ENCODE assay signal across 2 cellular contexts in the genomic region with DNA sequence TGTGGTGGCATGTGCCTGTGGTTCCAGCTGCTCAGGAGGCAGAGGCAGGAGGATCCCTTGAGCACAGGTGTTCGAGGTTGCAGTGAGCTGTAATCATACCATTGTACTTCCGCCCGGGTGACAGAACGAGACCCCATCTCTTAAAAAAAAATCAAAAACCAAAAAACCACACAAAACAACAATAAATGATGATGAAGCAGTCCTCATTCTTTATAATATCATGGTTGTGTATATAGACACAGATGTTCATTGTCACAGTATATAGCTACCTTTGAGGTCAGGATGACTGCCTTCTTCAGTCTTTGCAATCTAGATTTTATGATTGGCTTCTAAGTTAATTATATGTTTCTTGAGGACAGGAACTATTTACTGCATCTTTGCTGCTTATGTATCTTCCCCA.
TF ChIP-seq lines count a peak whose summit lies in the region.

No MANE protein-coding gene starts in this region.

TF ChIP-seq in HepG2, 621 proteins besides CTCF, POLR2A, EP300 and RAD21:
- TF ChIP-seq, protein P1, sequence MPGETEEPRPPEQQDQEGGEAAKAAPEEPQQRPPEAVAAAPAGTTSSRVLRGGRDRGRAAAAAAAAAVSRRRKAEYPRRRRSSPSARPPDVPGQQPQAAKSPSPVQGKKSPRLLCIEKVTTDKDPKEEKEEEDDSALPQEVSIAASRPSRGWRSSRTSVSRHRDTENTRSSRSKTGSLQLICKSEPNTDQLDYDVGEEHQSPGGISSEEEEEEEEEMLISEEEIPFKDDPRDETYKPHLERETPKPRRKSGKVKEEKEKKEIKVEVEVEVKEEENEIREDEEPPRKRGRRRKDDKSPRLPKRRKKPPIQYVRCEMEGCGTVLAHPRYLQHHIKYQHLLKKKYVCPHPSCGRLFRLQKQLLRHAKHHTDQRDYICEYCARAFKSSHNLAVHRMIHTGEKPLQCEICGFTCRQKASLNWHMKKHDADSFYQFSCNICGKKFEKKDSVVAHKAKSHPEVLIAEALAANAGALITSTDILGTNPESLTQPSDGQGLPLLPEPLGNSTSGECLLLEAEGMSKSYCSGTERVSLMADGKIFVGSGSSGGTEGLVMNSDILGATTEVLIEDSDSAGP (CRISPR knock-in tag; IDR thresholded peaks at IDR 0.05; ENCODE audit: borderline replicate concordance) = no peak
- TF ChIP-seq ZBTB21 (CRISPR knock-in tag; IDR thresholded peaks at IDR 0.05) (no peak), MED1 (CRISPR knock-in tag; IDR thresholded peaks at IDR 0.05) (no peak), ZSCAN22 (CRISPR knock-in tag; IDR thresholded peaks at IDR 0.05) (no peak), SMAD1 (CRISPR knock-in tag; IDR thresholded peaks at IDR 0.05; ENCODE audit: borderline replicate concordance, low read depth) (no peak), ZNF605 (CRISPR knock-in tag; IDR thresholded peaks at IDR 0.05) (no peak), ZNF451 (CRISPR knock-in tag; IDR thresholded peaks at IDR 0.05) (no peak), ZNF562 (CRISPR knock-in tag; IDR thresholded peaks at IDR 0.05; ENCODE audit: borderline replicate concordance) (no peak), ZBTB7B (CRISPR knock-in tag; IDR thresholded peaks at IDR 0.05) (no peak), IRF2 (CRISPR knock-in tag; IDR thresholded peaks at IDR 0.05) (no peak), RXRA (CRISPR knock-in tag; IDR thresholded peaks at IDR 0.05) (no peak), CCDC6 (CRISPR knock-in tag; IDR thresholded peaks at IDR 0.05) (no peak), NFATC3 (CRISPR knock-in tag; IDR thresholded peaks at IDR 0.05) (no peak), NFYC (CRISPR knock-in tag; IDR thresholded peaks at IDR 0.05) (no peak), MAF1 (CRISPR knock-in tag; IDR thresholded peaks at IDR 0.05; ENCODE audit: borderline replicate concordance) (no peak), ZNF24 (IDR thresholded peaks at IDR 0.05) (no peak)
- TF ChIP-seq, protein P2, sequence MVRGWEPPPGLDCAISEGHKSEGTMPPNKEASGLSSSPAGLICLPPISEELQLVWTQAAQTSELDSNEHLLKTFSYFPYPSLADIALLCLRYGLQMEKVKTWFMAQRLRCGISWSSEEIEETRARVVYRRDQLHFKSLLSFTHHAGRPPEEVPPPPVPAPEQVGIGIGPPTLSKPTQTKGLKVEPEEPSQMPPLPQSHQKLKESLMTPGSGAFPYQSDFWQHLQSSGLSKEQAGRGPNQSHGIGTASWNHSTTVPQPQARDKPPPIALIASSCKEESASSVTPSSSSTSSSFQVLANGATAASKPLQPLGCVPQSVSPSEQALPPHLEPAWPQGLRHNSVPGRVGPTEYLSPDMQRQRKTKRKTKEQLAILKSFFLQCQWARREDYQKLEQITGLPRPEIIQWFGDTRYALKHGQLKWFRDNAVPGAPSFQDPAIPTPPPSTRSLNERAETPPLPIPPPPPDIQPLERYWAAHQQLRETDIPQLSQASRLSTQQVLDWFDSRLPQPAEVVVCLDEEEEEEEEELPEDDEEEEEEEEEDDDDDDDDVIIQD (CRISPR knock-in tag; IDR thresholded peaks at IDR 0.05; ENCODE audit: low read depth) = no peak
- TF ChIP-seq, protein P3, sequence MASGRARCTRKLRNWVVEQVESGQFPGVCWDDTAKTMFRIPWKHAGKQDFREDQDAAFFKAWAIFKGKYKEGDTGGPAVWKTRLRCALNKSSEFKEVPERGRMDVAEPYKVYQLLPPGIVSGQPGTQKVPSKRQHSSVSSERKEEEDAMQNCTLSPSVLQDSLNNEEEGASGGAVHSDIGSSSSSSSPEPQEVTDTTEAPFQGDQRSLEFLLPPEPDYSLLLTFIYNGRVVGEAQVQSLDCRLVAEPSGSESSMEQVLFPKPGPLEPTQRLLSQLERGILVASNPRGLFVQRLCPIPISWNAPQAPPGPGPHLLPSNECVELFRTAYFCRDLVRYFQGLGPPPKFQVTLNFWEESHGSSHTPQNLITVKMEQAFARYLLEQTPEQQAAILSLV (CRISPR knock-in tag; IDR thresholded peaks at IDR 0.05; ENCODE audit: borderline replicate concordance) = no peak
- TF ChIP-seq, protein P4, sequence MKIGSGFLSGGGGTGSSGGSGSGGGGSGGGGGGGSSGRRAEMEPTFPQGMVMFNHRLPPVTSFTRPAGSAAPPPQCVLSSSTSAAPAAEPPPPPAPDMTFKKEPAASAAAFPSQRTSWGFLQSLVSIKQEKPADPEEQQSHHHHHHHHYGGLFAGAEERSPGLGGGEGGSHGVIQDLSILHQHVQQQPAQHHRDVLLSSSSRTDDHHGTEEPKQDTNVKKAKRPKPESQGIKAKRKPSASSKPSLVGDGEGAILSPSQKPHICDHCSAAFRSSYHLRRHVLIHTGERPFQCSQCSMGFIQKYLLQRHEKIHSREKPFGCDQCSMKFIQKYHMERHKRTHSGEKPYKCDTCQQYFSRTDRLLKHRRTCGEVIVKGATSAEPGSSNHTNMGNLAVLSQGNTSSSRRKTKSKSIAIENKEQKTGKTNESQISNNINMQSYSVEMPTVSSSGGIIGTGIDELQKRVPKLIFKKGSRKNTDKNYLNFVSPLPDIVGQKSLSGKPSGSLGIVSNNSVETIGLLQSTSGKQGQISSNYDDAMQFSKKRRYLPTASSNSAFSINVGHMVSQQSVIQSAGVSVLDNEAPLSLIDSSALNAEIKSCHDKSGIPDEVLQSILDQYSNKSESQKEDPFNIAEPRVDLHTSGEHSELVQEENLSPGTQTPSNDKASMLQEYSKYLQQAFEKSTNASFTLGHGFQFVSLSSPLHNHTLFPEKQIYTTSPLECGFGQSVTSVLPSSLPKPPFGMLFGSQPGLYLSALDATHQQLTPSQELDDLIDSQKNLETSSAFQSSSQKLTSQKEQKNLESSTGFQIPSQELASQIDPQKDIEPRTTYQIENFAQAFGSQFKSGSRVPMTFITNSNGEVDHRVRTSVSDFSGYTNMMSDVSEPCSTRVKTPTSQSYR (CRISPR knock-in tag; IDR thresholded peaks at IDR 0.05; ENCODE audit: borderline replicate concordance) = no peak

TF ChIP-seq in endothelial cell of umbilical vein, 7 proteins besides CTCF, POLR2A, EP300 and RAD21:
- TF ChIP-seq MYC (IDR thresholded peaks at IDR 0.05; ENCODE audit: low read depth, low read length) (no peak), JUN (IDR thresholded peaks at IDR 0.05; ENCODE audit: borderline replicate concordance, insufficient read depth, insufficient read length, low read depth) (no peak), GATA2 (IDR thresholded peaks at IDR 0.05; ENCODE audit: insufficient read depth, insufficient read length, low read depth, low read length) (no peak), POLR2AphosphoS5 (IDR thresholded peaks at IDR 0.05; ENCODE audit: insufficient read depth, low read depth, low read length) (no peak), EZH2 (IDR thresholded peaks at IDR 0.05; ENCODE audit: borderline replicate concordance, low read depth, low read length, severe bottlenecking) (no peak), FOS (IDR thresholded peaks at IDR 0.05; ENCODE audit: borderline replicate concordance, insufficient read depth, low read length) (no peak)
- TF ChIP-seq, protein P5, sequence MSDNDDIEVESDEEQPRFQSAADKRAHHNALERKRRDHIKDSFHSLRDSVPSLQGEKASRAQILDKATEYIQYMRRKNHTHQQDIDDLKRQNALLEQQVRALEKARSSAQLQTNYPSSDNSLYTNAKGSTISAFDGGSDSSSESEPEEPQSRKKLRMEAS (IDR thresholded peaks at IDR 0.05; ENCODE audit: insufficient read depth, insufficient read length) = no peak
